21 cellular contexts compared by ENCODE assay signal in the genomic region with DNA sequence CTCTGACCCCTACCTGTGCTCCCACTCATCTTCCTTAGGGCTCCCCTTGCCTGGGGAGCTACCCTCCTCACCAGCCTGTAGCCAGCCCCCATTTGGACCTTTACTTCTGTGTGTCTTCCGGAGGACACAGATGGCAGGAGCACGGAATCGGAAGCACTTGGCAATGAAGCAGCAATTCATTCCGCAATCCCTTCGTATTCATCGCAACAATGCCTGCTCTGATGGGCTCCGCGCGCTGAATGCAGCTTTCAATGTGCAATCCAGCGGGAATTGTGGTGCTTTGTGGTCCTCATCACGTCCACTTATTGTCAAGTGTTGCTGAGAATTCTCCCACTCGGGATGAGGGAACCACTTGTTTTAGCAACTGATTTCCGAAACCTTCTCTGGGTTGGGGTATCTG.
"Had no signal": no experiment of that assay in that cellular context is flagged by ENCODE, and none has a peak within 500 bp of the region (broad histone marks: within the 10 kb centered on the region; RNA-seq: fewer than 3 reads in every experiment).

No MANE protein-coding gene starts in this region.

- H3K27ac Mint-ChIP-seq: activated naive CD8-positive, alpha-beta T cell treated with anti-CD3 and anti-CD28 coated beads for 36 hours; memory B cell; nephron progenitor cell; progenitor cell of endocrine pancreas; stimulated activated effector memory CD8-positive, alpha-beta T cell treated with anti-CD3 and anti-CD28 coated beads, Interleukin-12 subunit alpha, Interleukin-12 subunit beta, amount 100 ng/mL, for 72 hours; T-helper 1 cell treated with Interleukin-12 subunit alpha and Interleukin-12 subunit beta and Interleukin-4 antibody, amounts not matched to agents 30 μg/mL and 1 μg/mL, for 36 hours; WTC11 had no signal

- H3K9me3 Mint-ChIP-seq: activated naive CD8-positive, alpha-beta T cell treated with anti-CD3 and anti-CD28 coated beads for 36 hours; memory B cell; nephron progenitor cell; stimulated activated effector memory CD8-positive, alpha-beta T cell treated with anti-CD3 and anti-CD28 coated beads, Interleukin-12 subunit alpha, Interleukin-12 subunit beta, amount 100 ng/mL, for 72 hours; T-helper 1 cell treated with Interleukin-12 subunit alpha and Interleukin-12 subunit beta and Interleukin-4 antibody, amounts not matched to agents 30 μg/mL and 1 μg/mL, for 36 hours; WTC11 had no signal

- H3K4me3 Mint-ChIP-seq: activated naive CD8-positive, alpha-beta T cell treated with anti-CD3 and anti-CD28 coated beads for 36 hours; memory B cell; nephron progenitor cell; stimulated activated effector memory CD8-positive, alpha-beta T cell treated with anti-CD3 and anti-CD28 coated beads, Interleukin-12 subunit alpha, Interleukin-12 subunit beta, amount 100 ng/mL, for 72 hours; T-helper 1 cell treated with Interleukin-12 subunit alpha and Interleukin-12 subunit beta and Interleukin-4 antibody, amounts not matched to agents 30 μg/mL and 1 μg/mL, for 36 hours; WTC11 had no signal

- H3K4me3 ChIP-seq: coronary artery, mucosa of descending colon, stomach, testis, uterus had no signal

- H3K27ac ChIP-seq: coronary artery, epithelial cell of prostate, stomach, testis, uterus had no signal

- ATAC-seq: left cardiac atrium; mucosa of descending colon; stimulated activated effector memory CD8-positive, alpha-beta T cell treated with anti-CD3 and anti-CD28 coated beads, Interleukin-12 subunit alpha, Interleukin-12 subunit beta, amount 100 ng/mL, for 72 hours; WTC11 had no signal

- H3K27me3 ChIP-seq: stomach, testis, uterus had no signal

- H3K36me3 Mint-ChIP-seq: activated naive CD8-positive, alpha-beta T cell treated with anti-CD3 and anti-CD28 coated beads for 36 hours; memory B cell; stimulated activated effector memory CD8-positive, alpha-beta T cell treated with anti-CD3 and anti-CD28 coated beads, Interleukin-12 subunit alpha, Interleukin-12 subunit beta, amount 100 ng/mL, for 72 hours; WTC11 had no signal

- H3K4me1 Mint-ChIP-seq: activated naive CD8-positive, alpha-beta T cell treated with anti-CD3 and anti-CD28 coated beads for 36 hours; nephron progenitor cell; stimulated activated effector memory CD8-positive, alpha-beta T cell treated with anti-CD3 and anti-CD28 coated beads, Interleukin-12 subunit alpha, Interleukin-12 subunit beta, amount 100 ng/mL, for 72 hours had no signal

- H3K27me3 Mint-ChIP-seq: progenitor cell of endocrine pancreas had no signal

- DNase-seq: activated naive CD4-positive, alpha-beta T cell treated with Interleukin-2 at 50 U/mL for 16 hours; activated naive CD8-positive, alpha-beta T cell treated with anti-CD3 and anti-CD28 coated beads for 36 hours; activated T-cell treated with anti-CD3 and anti-CD28 coated beads, Interleukin-2, amount 50 U/mL, for 48 hours; cerebellar nuclear complex; left cardiac atrium; mucosa of descending colon; nephron progenitor cell; occipital lobe; stimulated activated CD4-positive, alpha-beta T cell treated with anti-CD3 and anti-CD28 coated beads, Interleukin-1b, Interleukin-23, amount 100 ng/mL, for 48 hours; stomach; T1000; testis; trophoblast cell; uterus had no signal
